11 cellular contexts compared by ENCODE assay signal in genomic region chrX:46953597-46953996, GRCh38. TPM values are rescaled to one million over a fixed set of nuclear protein-coding genes. Genes with fewer than 3 reads are reported as not detected.
DNase-seq lines count a peak whose midpoint lies in the region; TF ChIP-seq lines count a peak whose summit lies in the region.
"Had no signal": no experiment of that assay in that cellular context is flagged by ENCODE, and none has a peak within 500 bp of the region (broad histone marks: within the 10 kb centered on the region; RNA-seq: fewer than 3 reads in every experiment).

No MANE protein-coding gene starts in this region.

- no peak overlapping the region for H3K9ac ChIP-seq in H9 (ENCODE audit: extremely low read depth, insufficient read length, low read length)
- H3K9ac ChIP-seq in smooth muscle cell (ENCODE audit: low read depth) = no peak overlapping the region

- no peak overlapping the region for H2AFZ ChIP-seq in H9 (ENCODE audit: low read length)
- no peak overlapping the region for H2AFZ ChIP-seq in smooth muscle cell (ENCODE audit: low read depth)

- no peaks in the 10 kb centered on the region for H3K36me3 ChIP-seq in smooth muscle cell (ENCODE audit: low read depth)

- no peak overlapping the region for H3K18ac ChIP-seq in H9 (ENCODE audit: insufficient read length, low read depth, low read length)

- no peak overlapping the region for H2BK15ac ChIP-seq in H9 (ENCODE audit: low read depth, low read length)

- H3K4me1 Mint-ChIP-seq in H9 = peaks cover 26 to 31% of the 10 kb centered on the region in 2 experiments

- peaks cover 0 to 2% (median 0%) of the 10 kb centered on the region in 3 experiments; a peak in 3 of 7 replicates for H3K36me3 Mint-ChIP-seq in H9 (ENCODE audit: insufficient read depth in 1 of 3, low read depth in 3 of 3)

- peak overlapping the region in 1 of 2 experiments; percentile 15; a peak in 2 of 5 replicates for H3K4me3 Mint-ChIP-seq in H9

- no peaks in the 10 kb centered on the region for H3K9me3 ChIP-seq in H9 (ENCODE audit: control insufficient read depth, low read depth, low read length)
- H3K9me3 ChIP-seq in smooth muscle cell (replicated peaks; ENCODE audit: low read depth) = no peaks in the 10 kb centered on the region

- H3F3A ChIP-seq in smooth muscle cell (ENCODE audit: low read depth) = no peaks in the 10 kb centered on the region

- H3K14ac ChIP-seq in H9 (ENCODE audit: insufficient read depth, low read length) = no peak overlapping the region

- no peak overlapping the region for H3T11ph ChIP-seq in H9 (ENCODE audit: low read length)

- no peak overlapping the region for H2BK20ac ChIP-seq in H9 (ENCODE audit: low read depth, low read length, poor library complexity, severe bottlenecking)

- no peak overlapping the region for H2BK12ac ChIP-seq in H9 (ENCODE audit: insufficient read length, low read depth, low read length)

- H3K56ac ChIP-seq in H9 (ENCODE audit: insufficient read length, low read depth, low read length) = no peak overlapping the region

- no peaks in the 10 kb centered on the region; the same call in 1 of the 2 replicates for H3K27me3 Mint-ChIP-seq in H9 (ENCODE audit: low read depth)

- H4K5ac ChIP-seq in H9 (ENCODE audit: insufficient read length, low read depth, low read length) = no peak overlapping the region

- no peaks in the 10 kb centered on the region for H4K20me1 ChIP-seq in H9 (ENCODE audit: control insufficient read depth, insufficient read depth, insufficient read length)
- H4K20me1 ChIP-seq in smooth muscle cell (ENCODE audit: low read depth) = no peaks in the 10 kb centered on the region

- no peak overlapping the region for H2AK5ac ChIP-seq in H9 (ENCODE audit: insufficient read length, low read length)

- TF ChIP-seq CTCF in C4-2B (conservative IDR thresholded peaks at IDR 0.05) = no peak
- TF ChIP-seq CTCF in H9 (conservative IDR thresholded peaks at IDR 0.05) = no peak
- TF ChIP-seq CTCF in smooth muscle cell (IDR thresholded peaks at IDR 0.05; ENCODE audit: borderline replicate concordance, insufficient read depth, poor library complexity, severe bottlenecking) = no peak

- H3K4me1 ChIP-seq in H9 (ENCODE audit: insufficient read depth, low read length) (peaks cover 2% of the 10 kb centered on the region; the same call in 1 of the 2 replicates), smooth muscle cell (ENCODE audit: low read depth) (peaks cover 3% of the 10 kb centered on the region)

- H3K27me3 ChIP-seq in H9 (ENCODE audit: insufficient read depth, low read length) (no peaks in the 10 kb centered on the region), smooth muscle cell (ENCODE audit: low read depth) (no peaks in the 10 kb centered on the region)

- no peak overlapping the region for H2BK5ac ChIP-seq in H9 (ENCODE audit: insufficient read length, low read length)

- no peak overlapping the region for H2BK120ac ChIP-seq in H9 (ENCODE audit: low read depth, low read length, poor library complexity, severe bottlenecking)

- H3K27ac Mint-ChIP-seq in H9 = peak overlapping the region in 2 of 3 experiments; percentile 74 to 94; a peak in 4 of 7 replicates

- H3K4me2 ChIP-seq in H9 (ENCODE audit: insufficient read depth, insufficient read length, low read length) (peak overlapping the region; percentile 26), smooth muscle cell (no peak overlapping the region)

- no peak overlapping the region for H4K8ac ChIP-seq in H9 (replicated peaks; ENCODE audit: insufficient read length, low read depth, low read length)

- no peak overlapping the region for H3K4ac ChIP-seq in H9 (ENCODE audit: low read depth, low read length)

- peaks cover 62 to 63% of the 10 kb centered on the region in 2 experiments for H3K9me3 Mint-ChIP-seq in H9

- H3K4me3 ChIP-seq in smooth muscle cell = no peak overlapping the region
- H3K4me3 ChIP-seq: skin epidermis had no signal

- peaks cover 4% of the 10 kb centered on the region for H3K79me1 ChIP-seq in H9 (ENCODE audit: insufficient read depth, low read depth, low read length, poor library complexity, severe bottlenecking)

- DNase-seq in H9 (peak; percentile 28), NOMO-1 treated with DMSO at 0.1 percent for 48 hours (lab: John Stamatoyannopoulos, UW; ENCODE audit: unreplicated experiment) (peak; percentile 51), iPS-NIHi7 (ENCODE audit: extremely low spot score) (peak; percentile 57), NCI-H146 (lab: John Stamatoyannopoulos, UW) (no peak), cerebellar nuclear complex (lab: John Stamatoyannopoulos, UW) (no peak), germinal center (ENCODE audit: low spot score) (no peak), smooth muscle cell (lab: John Stamatoyannopoulos, UW; ENCODE audit: unreplicated experiment) (no peak)
- DNase-seq: activated CD4-positive, alpha-beta T cell treated with anti-CD3 and anti-CD28 coated beads for 4 hours; Calu3 had no signal

- no peaks in the 10 kb centered on the region; the same call in 1 of the 2 replicates for H3K79me2 ChIP-seq in H9 (ENCODE audit: insufficient read depth, low read length)
- peaks cover 30% of the 10 kb centered on the region for H3K79me2 ChIP-seq in smooth muscle cell (ENCODE audit: low read depth)

- H4K91ac ChIP-seq in H9 (ENCODE audit: insufficient read length, low read depth, low read length) = no peak overlapping the region

- H3K27ac ChIP-seq in C4-2B (peak overlapping the region; percentile 53; the same call in 1 of the 2 replicates), H9 (ENCODE audit: insufficient read length, low read depth, low read length) (peak overlapping the region; percentile 2), smooth muscle cell (ENCODE audit: low read depth) (no peak overlapping the region)

- no peaks in the 10 kb centered on the region for H3K23me2 ChIP-seq in H9 (ENCODE audit: insufficient read length, low read depth, low read length, poor library complexity, severe bottlenecking)

- no peak overlapping the region for H3K23ac ChIP-seq in H9 (ENCODE audit: insufficient read length, low read depth, low read length)

- WGBS in H9 (ENCODE audit: extremely low coverage, insufficient read length, low lambda C conversion rate) = no CpG with 5 or more reads among the region's 2 CpGs
- 28% methylated on average over 2 of the region's 2 CpGs for WGBS in smooth muscle cell (ENCODE audit: low lambda C conversion rate)

RNA-seq across cellular contexts. Expression of gene JADE3, which starts 41.4 kb away (rescaled TPM):
- total RNA-seq in H9 (2021) (19.6 and 20.2 TPM in 2 replicates), smooth muscle cell (6.7 and 7.2 TPM in 2 replicates)
- polyA plus RNA-seq in smooth muscle cell = 2.0 and 4.3 TPM in 2 replicates

Comparison
In these comparisons a context has a peak if more than half of its experiments do, and no peak if none do; other contexts are left out.
1. DNase-seq: peak in H9 (single experiment), NOMO-1 treated with DMSO at 0.1 percent for 48 hours (single experiment) and iPS-NIHi7 (single experiment); none in NCI-H146 (single experiment), cerebellar nuclear complex (0 of 2), germinal center (single experiment) and smooth muscle cell (single experiment).